ENCODE assay signal across 1 cellular context in genomic region chr11:64369440-64370135, GRCh38.
TF ChIP-seq lines count a peak whose summit lies in the region.

No MANE protein-coding gene starts in this region.

TF ChIP-seq in H1, 55 proteins besides CTCF, POLR2A, EP300 and RAD21:
- TF ChIP-seq CBX8 (IDR thresholded peaks at IDR 0.05; ENCODE audit: borderline replicate concordance, low read depth, low read length) (no peak), BCL11A (IDR thresholded peaks at IDR 0.05; ENCODE audit: low read depth in 2 of 2, low read length in 2 of 2) (no peak), SP2 (IDR thresholded peaks at IDR 0.05; ENCODE audit: low read length) (no peak), TBP (IDR thresholded peaks at IDR 0.05; ENCODE audit: low read depth, low read length) (no peak), CEBPB (IDR thresholded peaks at IDR 0.05; ENCODE audit: low read depth, low read length) (no peak), ATF3 (IDR thresholded peaks at IDR 0.05; ENCODE audit: insufficient read depth, low read depth, low read length) (no peak), BRCA1 (IDR thresholded peaks at IDR 0.05; ENCODE audit: low read depth, low read length) (no peak), YY1 (IDR thresholded peaks at IDR 0.05; ENCODE audit: low read depth, low read length) (no peak), GTF2F1 (IDR thresholded peaks at IDR 0.05; ENCODE audit: borderline replicate concordance, low read depth, low read length) (no peak), FOSL1 (IDR thresholded peaks at IDR 0.05; ENCODE audit: insufficient read depth, low read depth, low read length) (no peak), BACH1 (IDR thresholded peaks at IDR 0.05; ENCODE audit: low read length) (no peak), SAP30 (IDR thresholded peaks at IDR 0.05; ENCODE audit: insufficient read depth, insufficient replicate concordance, low read length) (no peak), POLR2AphosphoS5 (IDR thresholded peaks at IDR 0.05; ENCODE audit: low read depth, low read length) (no peak), RNF2 (IDR thresholded peaks at IDR 0.05; ENCODE audit: borderline replicate concordance, low read depth, low read length, missing control alignments, poor library complexity, severe bottlenecking) (no peak)
TF ChIP-seq in H1: peak in this region for 0.
